8 cellular contexts compared by ENCODE assay signal in genomic region chr3:71130516-71131384, GRCh38.
DNase-seq lines count a peak whose midpoint lies in the region; ATAC-seq and TF ChIP-seq lines count a peak whose summit lies in the region.

No MANE protein-coding gene starts in this region.

- peak overlapping the region; percentile 3; the same call in 1 of the 2 replicates for H2AFZ ChIP-seq in GM23338

- H3K27me3 ChIP-seq in GM23338 (ENCODE audit: insufficient read depth) = no peaks in the 10 kb centered on the region

- DNase-seq in COLO829 (ENCODE audit: low spot score) (peak; percentile 51), GM23338 (ENCODE audit: low spot score) (peak; percentile 70), NCI-H2029 treated with DMSO at 0.1 percent for 48 hours (lab: John Stamatoyannopoulos, UW) (peak; percentile 69), dermis blood vessel endothelial cell (peak; percentile 74), lower leg skin (ENCODE audit: low spot score in 2 of 2) (peak; percentile 75 to 87), SIG-M5 treated with dmso at 0.1 percent for 504 hours (lab: John Stamatoyannopoulos, UW; ENCODE audit: unreplicated experiment) (no peak)
- DNase-seq in activated CD4-positive, alpha-beta T cell treated with anti-CD3 and anti-CD28 coated beads, Interleukin-2, amount 10 ng/mL, durations not matched to agents 24 days and 14 days = peak; percentile 93
- DNase-seq in stimulated activated CD4-positive, alpha-beta T cell treated with anti-CD3 and anti-CD28 coated beads, TNF-alpha, amount 100 ng/mL, for 4 hours (ENCODE audit: low read depth in 3 of 3) = peak; percentile 25 to 59 (median 38)

- TF ChIP-seq CTCF in GM23338 (conservative IDR thresholded peaks at IDR 0.05; ENCODE audit: low read depth in 2 of 2) = no peak
- TF ChIP-seq CTCF in lower leg skin (IDR thresholded peaks at IDR 0.05) = no peak

- no peaks in the 10 kb centered on the region for H3K9me2 ChIP-seq in GM23338 (ENCODE audit: insufficient read depth)

- intact Hi-C loops in activated CD4-positive, alpha-beta T cell treated with anti-CD3 and anti-CD28 coated beads, Interleukin-2, amount 10 ng/mL, durations not matched to agents 24 days and 14 days (cut with micrococcal nuclease) = loop anchor here (1.0 to 5.0 kb wide), 5 partner anchors 20 to 454 kb away; no protein-coding TSS in a partner anchor
- intact Hi-C loops in lower leg skin (cut with DNase I; ENCODE audit: low total_unique reads) = no loop called here

- TF ChIP-seq POLR2A in lower leg skin (IDR thresholded peaks at IDR 0.05) = peak in 1 of 2 donors; percentile 14

- H3K4me3 Mint-ChIP-seq in GM23338 = peak overlapping the region; percentile 63
- peak overlapping the region; percentile 96 for H3K4me3 Mint-ChIP-seq in activated CD4-positive, alpha-beta T cell treated with anti-CD3 and anti-CD28 coated beads, Interleukin-2, amount 10 ng/mL, durations not matched to agents 24 days and 14 days

- 24 to 33% methylated on average over 19 of the region's 19 CpGs for WGBS in lower leg skin, 2 donors

- peaks cover 90% of the 10 kb centered on the region for H3K4me1 ChIP-seq in GM23338 (ENCODE audit: insufficient read depth)

- H3K27ac Mint-ChIP-seq in GM23338 = peak overlapping the region; percentile 51; the same call in 1 of the 2 replicates
- peak overlapping the region; percentile 98 for H3K27ac Mint-ChIP-seq in activated CD4-positive, alpha-beta T cell treated with anti-CD3 and anti-CD28 coated beads, Interleukin-2, amount 10 ng/mL, durations not matched to agents 24 days and 14 days

- peak overlapping the region; percentile 68 for H3K4me2 ChIP-seq in GM23338

- H3K4me1 Mint-ChIP-seq in GM23338 = peaks cover 83% of the 10 kb centered on the region
- H3K4me1 Mint-ChIP-seq in activated CD4-positive, alpha-beta T cell treated with anti-CD3 and anti-CD28 coated beads, Interleukin-2, amount 10 ng/mL, durations not matched to agents 24 days and 14 days = peaks cover 55% of the 10 kb centered on the region

- H3K27me3 Mint-ChIP-seq in GM23338 (ENCODE audit: insufficient read depth, low read depth, poor library complexity) = peaks cover 4% of the 10 kb centered on the region
- H3K27me3 Mint-ChIP-seq in activated CD4-positive, alpha-beta T cell treated with anti-CD3 and anti-CD28 coated beads, Interleukin-2, amount 10 ng/mL, durations not matched to agents 24 days and 14 days = no peaks in the 10 kb centered on the region

- H3K4me3 ChIP-seq in GM23338 = peak overlapping the region; percentile 40
- H3K4me3 ChIP-seq in lower leg skin (ENCODE audit: low read depth, poor library complexity, severe bottlenecking) = peak overlapping the region; percentile 2

- H3K36me3 ChIP-seq in GM23338 (ENCODE audit: insufficient read depth) = no peaks in the 10 kb centered on the region

- 0 out of 2 replicates have a peak, but pooled peaks cover 4% of the 10 kb centered on the region for H3K79me2 ChIP-seq in GM23338 (replicated peaks; ENCODE audit: insufficient read depth)

- no peaks in the 10 kb centered on the region for H4K20me1 ChIP-seq in GM23338 (replicated peaks; ENCODE audit: insufficient read depth)

- peaks cover 4% of the 10 kb centered on the region; the same call in 1 of the 2 replicates for H3F3A ChIP-seq in GM23338 (replicated peaks; ENCODE audit: low read depth)

- peak overlapping the region; percentile 88 for H3K27ac ChIP-seq in GM23338 (ENCODE audit: low read depth)

- H3K9me3 Mint-ChIP-seq in GM23338 = no peaks in the 10 kb centered on the region
- H3K9me3 Mint-ChIP-seq in activated CD4-positive, alpha-beta T cell treated with anti-CD3 and anti-CD28 coated beads, Interleukin-2, amount 10 ng/mL, durations not matched to agents 24 days and 14 days = no peaks in the 10 kb centered on the region

- peak; percentile 68 for ATAC-seq in GM23338

- H3K36me3 Mint-ChIP-seq in GM23338 (ENCODE audit: low read depth) = no peaks in the 10 kb centered on the region
- peaks cover 13% of the 10 kb centered on the region for H3K36me3 Mint-ChIP-seq in activated CD4-positive, alpha-beta T cell treated with anti-CD3 and anti-CD28 coated beads, Interleukin-2, amount 10 ng/mL, durations not matched to agents 24 days and 14 days (ENCODE audit: low read depth)

TF ChIP-seq in GM23338, 12 proteins besides CTCF, POLR2A, EP300 and RAD21:
- TF ChIP-seq ZNF462 (CRISPR knock-in tag; IDR thresholded peaks at IDR 0.05) = no peak
- no peak for TF ChIP-seq ZNF331 (CRISPR knock-in tag; IDR thresholded peaks at IDR 0.05; ENCODE audit: low read depth)
- TF ChIP-seq JUNB (IDR thresholded peaks at IDR 0.05; ENCODE audit: unreplicated experiment) = no peak
- no peak for TF ChIP-seq ZNF114 (CRISPR knock-in tag; IDR thresholded peaks at IDR 0.05)
TF ChIP-seq in GM23338: peak in this region for 0.
